19 cellular contexts compared by ENCODE assay signal in the genomic region with DNA sequence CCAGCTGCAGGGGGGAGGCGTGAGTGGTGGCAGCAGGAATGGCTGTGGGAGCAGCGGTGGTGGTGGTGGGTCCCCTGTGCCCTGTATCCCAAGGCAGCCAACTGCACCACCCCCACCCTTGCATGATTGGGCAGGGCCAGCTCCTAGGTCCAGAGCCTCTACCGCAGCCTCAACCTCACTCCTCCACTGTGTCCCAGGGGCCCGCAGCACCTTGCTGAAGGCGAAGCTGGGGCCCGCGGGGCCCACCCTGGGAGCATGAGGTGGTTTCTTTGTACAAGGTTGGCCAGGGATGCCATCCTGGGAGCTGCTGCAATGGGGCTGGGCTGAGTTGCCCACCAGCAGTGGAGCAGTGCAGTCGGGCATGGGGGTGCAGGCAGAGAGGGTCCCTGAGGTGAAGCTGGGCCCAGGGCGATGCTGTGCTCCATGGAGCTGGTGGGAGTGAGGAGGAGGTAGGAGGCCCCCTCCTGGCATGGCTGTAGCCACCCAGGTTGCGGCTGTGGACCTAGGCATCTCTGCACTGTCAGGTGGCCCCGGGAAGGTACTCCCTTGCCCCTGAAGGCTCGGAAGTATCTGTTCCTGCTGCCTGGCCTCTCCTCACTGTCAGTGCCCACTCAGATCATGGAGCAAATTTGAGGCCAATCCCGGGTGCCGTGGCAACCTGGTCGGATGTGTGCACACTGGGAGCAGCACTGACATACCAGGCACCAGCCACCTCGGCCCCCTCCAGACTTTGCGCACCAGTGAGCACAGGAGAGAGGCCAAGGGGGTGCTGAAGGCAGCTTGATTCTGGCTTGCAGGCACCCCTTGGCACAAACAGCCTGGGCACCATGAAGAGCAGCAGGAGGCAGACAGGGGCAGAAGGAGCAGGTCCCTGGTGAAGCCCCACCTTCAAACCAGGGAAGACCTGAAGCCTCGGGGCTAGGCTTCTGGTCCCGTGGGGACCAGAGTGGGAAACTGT.
"Had no signal": no experiment of that assay in that cellular context is flagged by ENCODE, and none has a peak within 500 bp of the region (broad histone marks: within the 10 kb centered on the region; RNA-seq: fewer than 3 reads in every experiment).

No MANE protein-coding gene starts in this region.

- DNase-seq: effector memory CD8-positive, alpha-beta T cell; esophagus squamous epithelium; foreskin fibroblast; glutamatergic neuron; left cardiac atrium; left ventricle myocardium inferior; lower lobe of right lung; psoas muscle; retina; right lobe of liver; stimulated activated CD4-positive, alpha-beta T cell treated with anti-CD3 and anti-CD28 coated beads, Interleukin-4, amount 100 ng/mL, for 1 hour; stimulated activated CD8-positive, alpha-beta memory T cell treated with anti-CD3 and anti-CD28 coated beads, Interleukin-4, amount 100 ng/mL, for 48 hours; stomach; substantia nigra; transverse colon had no signal

- ATAC-seq: effector memory CD8-positive, alpha-beta T cell; gastroesophageal sphincter; left cardiac atrium; psoas muscle had no signal

- FAIRE-seq: colon, keratinocyte, urothelium cell line had no signal
